Comparison of ENCODE assay signal across 24 cellular contexts in genomic region chr5:17306726-17307091, GRCh38.
DNase-seq lines count a peak whose midpoint lies in the region; ATAC-seq and TF ChIP-seq lines count a peak whose summit lies in the region.
"Had no signal": no experiment of that assay in that cellular context is flagged by ENCODE, and none has a peak within 500 bp of the region (broad histone marks: within the 10 kb centered on the region; RNA-seq: fewer than 3 reads in every experiment).

No MANE protein-coding gene starts in this region.

- 90% methylated on average over 14 of the region's 14 CpGs for WGBS in hepatocyte (ENCODE audit: low lambda C conversion rate, missing lambda C conversion rate)

- H3K27ac Mint-ChIP-seq in activated T-cell treated with anti-CD3 and anti-CD28 coated beads, Interleukin-2, amount 50 U/mL, for 72 hours = no peak overlapping the region
- H3K27ac Mint-ChIP-seq: activated naive CD4-positive, alpha-beta T cell treated with anti-CD3 and anti-CD28 coated beads for 36 hours; immature natural killer cell; nephron; stimulated activated naive CD8-positive, alpha-beta T cell treated with anti-CD3 and anti-CD28 coated beads, Interleukin-15, Interleukin-2, amounts not matched to agents 100 ng/mL and 50 ng/mL, for 24 hours; T-helper 17 cell had no signal

- no peak overlapping the region for H3K4me3 ChIP-seq in ACC112 (ENCODE audit: low read depth, low read length)
- no peak overlapping the region for H3K4me3 ChIP-seq in RWPE2 (ENCODE audit: severe bottlenecking)
- H3K4me3 ChIP-seq in hepatocyte = no peak overlapping the region
- H3K4me3 ChIP-seq in skeletal muscle satellite cell (ENCODE audit: low read length) = no peak overlapping the region
- H3K4me3 ChIP-seq: esophagus muscularis mucosa, mucosa of descending colon had no signal

- no peaks in the 10 kb centered on the region for H3K9me2 ChIP-seq in hepatocyte (replicated peaks; ENCODE audit: insufficient read depth)

- TF ChIP-seq CTCF in RWPE2 (IDR thresholded peaks at IDR 0.05; ENCODE audit: poor library complexity, severe bottlenecking) (no peak), hepatocyte (IDR thresholded peaks at IDR 0.05; ENCODE audit: poor library complexity) (no peak)

- ATAC-seq in RWPE2 (ENCODE audit: low read depth) (no peak), HG02885 (IDR thresholded peaks at IDR 0.05; ENCODE audit: poor library complexity, unreplicated experiment) (no peak)
- no peak for ATAC-seq in activated T-cell treated with anti-CD3 and anti-CD28 coated beads, Interleukin-2, amount 50 U/mL, for 72 hours (replicated peaks in 1 of 2)
- ATAC-seq: activated T-cell treated with anti-CD3 and anti-CD28 coated beads, Interleukin-2, amount 50 U/mL, for 4 hours; T-helper 17 cell had no signal

- no peak overlapping the region for H3K4me3 Mint-ChIP-seq in activated T-cell treated with anti-CD3 and anti-CD28 coated beads, Interleukin-2, amount 50 U/mL, for 72 hours
- H3K4me3 Mint-ChIP-seq: activated naive CD4-positive, alpha-beta T cell treated with anti-CD3 and anti-CD28 coated beads for 36 hours; activated T-cell treated with anti-CD3 and anti-CD28 coated beads, Interleukin-2, amount 50 U/mL, for 4 hours; H9; immature natural killer cell; nephron; stimulated activated naive CD8-positive, alpha-beta T cell treated with anti-CD3 and anti-CD28 coated beads, Interleukin-15, Interleukin-2, amounts not matched to agents 100 ng/mL and 50 ng/mL, for 24 hours; T-helper 17 cell had no signal

- H3K36me3 Mint-ChIP-seq in activated T-cell treated with anti-CD3 and anti-CD28 coated beads, Interleukin-2, amount 50 U/mL, for 72 hours (ENCODE audit: insufficient read depth in 2 of 2) = no peaks in the 10 kb centered on the region
- H3K36me3 Mint-ChIP-seq: immature natural killer cell had no signal

- H3K79me2 ChIP-seq in ACC112 (ENCODE audit: control insufficient read depth, insufficient read depth, low read length, unreplicated experiment) (no peaks in the 10 kb centered on the region), hepatocyte (peaks cover 3% of the 10 kb centered on the region)
- H3K79me2 ChIP-seq: parathyroid adenoma had no signal

- H4K20me1 ChIP-seq in hepatocyte (ENCODE audit: insufficient read depth, poor library complexity, severe bottlenecking) = no peaks in the 10 kb centered on the region

- H2AFZ ChIP-seq in ACC112 (ENCODE audit: low read length, unreplicated experiment) (peak overlapping the region; percentile 55), hepatocyte (no peak overlapping the region)
- H2AFZ ChIP-seq: parathyroid adenoma had no signal

- no peaks in the 10 kb centered on the region for H3K4me1 Mint-ChIP-seq in activated T-cell treated with anti-CD3 and anti-CD28 coated beads, Interleukin-2, amount 50 U/mL, for 72 hours (ENCODE audit: low read depth)
- H3K4me1 Mint-ChIP-seq: immature natural killer cell, T-helper 17 cell had no signal

- H3K9me3 ChIP-seq in RWPE2 (ENCODE audit: severe bottlenecking) (no peaks in the 10 kb centered on the region), hepatocyte (ENCODE audit: low read depth) (no peaks in the 10 kb centered on the region), skeletal muscle satellite cell (replicated peaks; ENCODE audit: low read length) (no peaks in the 10 kb centered on the region)
- H3K9me3 ChIP-seq: esophagus muscularis mucosa, mucosa of descending colon had no signal

- H3K27me3 ChIP-seq in ACC112 (ENCODE audit: insufficient read depth, low read length) (no peaks in the 10 kb centered on the region), RWPE2 (ENCODE audit: insufficient read depth, poor library complexity, severe bottlenecking) (no peaks in the 10 kb centered on the region), hepatocyte (no peaks in the 10 kb centered on the region), skeletal muscle satellite cell (ENCODE audit: control insufficient read depth, insufficient read depth, low read length) (no peaks in the 10 kb centered on the region)

- DNase-seq in RWPE2 (ENCODE audit: low spot score) (no peak), hepatocyte (ENCODE audit: low spot score) (no peak), DMS79 (lab: John Stamatoyannopoulos, UW) (no peak)
- no peak for DNase-seq in activated T-cell treated with anti-CD3 and anti-CD28 coated beads, Interleukin-2, amount 50 U/mL, for 72 hours
- no peak for DNase-seq in stimulated activated CD4-positive, alpha-beta T cell treated with anti-CD3 and anti-CD28 coated beads, Interleukin-4, amount 100 ng/mL, for 1 hour
- DNase-seq: activated CD4-positive, alpha-beta T cell treated with anti-CD3 and anti-CD28 coated beads for 4 hours; activated naive CD4-positive, alpha-beta T cell treated with anti-CD3 and anti-CD28 coated beads for 36 hours; activated T-cell treated with anti-CD3 and anti-CD28 coated beads, Interleukin-2, amount 50 U/mL, for 4 hours; cortex of kidney; foreskin melanocyte; hippocampal formation; immature natural killer cell; MM.1S; stimulated activated CD4-positive, alpha-beta T cell treated with anti-CD3 and anti-CD28 coated beads, Interleukin-12 subunit alpha, Interleukin-12 subunit beta, amount 100 ng/mL, for 4 hours; T-helper 17 cell had no signal

- H3K4me1 ChIP-seq in ACC112 (ENCODE audit: control insufficient read depth, insufficient read depth, low read length, unreplicated experiment) = peaks cover 53% of the 10 kb centered on the region
- H3K4me1 ChIP-seq in RWPE2 (ENCODE audit: insufficient read depth, poor library complexity, severe bottlenecking) = peaks cover 11% of the 10 kb centered on the region
- peaks cover 25% of the 10 kb centered on the region for H3K4me1 ChIP-seq in hepatocyte (ENCODE audit: insufficient read depth)
- H3K4me1 ChIP-seq in skeletal muscle satellite cell (ENCODE audit: control insufficient read depth, insufficient read depth, low read length) = peaks cover 28% of the 10 kb centered on the region
- H3K4me1 ChIP-seq: esophagus muscularis mucosa, parathyroid adenoma had no signal

- H3K27me3 Mint-ChIP-seq in activated T-cell treated with anti-CD3 and anti-CD28 coated beads, Interleukin-2, amount 50 U/mL, for 72 hours (ENCODE audit: low read depth) = no peaks in the 10 kb centered on the region
- H3K27me3 Mint-ChIP-seq: stimulated activated naive CD8-positive, alpha-beta T cell treated with anti-CD3 and anti-CD28 coated beads, Interleukin-15, Interleukin-2, amounts not matched to agents 100 ng/mL and 50 ng/mL, for 24 hours; T-helper 17 cell had no signal

- H3K4me2 ChIP-seq in hepatocyte = peak overlapping the region; percentile 14
- H3K4me2 ChIP-seq in skeletal muscle satellite cell (ENCODE audit: low read length) = peak overlapping the region; percentile 20

- no peak overlapping the region for H3K9ac ChIP-seq in skeletal muscle satellite cell (ENCODE audit: low read depth, low read length)
- H3K9ac ChIP-seq: parathyroid adenoma had no signal

- H3K9me3 Mint-ChIP-seq in activated T-cell treated with anti-CD3 and anti-CD28 coated beads, Interleukin-2, amount 50 U/mL, for 72 hours = peaks cover 2% of the 10 kb centered on the region in 2 donors
- H3K9me3 Mint-ChIP-seq: activated naive CD4-positive, alpha-beta T cell treated with anti-CD3 and anti-CD28 coated beads for 36 hours; H9 had no signal

- H3K36me3 ChIP-seq in ACC112 (ENCODE audit: insufficient read depth, low read length) (no peaks in the 10 kb centered on the region), RWPE2 (ENCODE audit: low read depth) (no peaks in the 10 kb centered on the region), hepatocyte (replicated peaks; ENCODE audit: insufficient read depth, low read depth) (no peaks in the 10 kb centered on the region), skeletal muscle satellite cell (ENCODE audit: insufficient read depth, low read length) (no peaks in the 10 kb centered on the region)
- H3K36me3 ChIP-seq: esophagus muscularis mucosa had no signal

- H3K27ac ChIP-seq in ACC112 (ENCODE audit: low read depth, low read length) = peak overlapping the region; percentile 93
- H3K27ac ChIP-seq in RWPE2 (ENCODE audit: poor library complexity, severe bottlenecking) = peak overlapping the region; percentile 40
- peak overlapping the region; percentile 93 for H3K27ac ChIP-seq in hepatocyte
- H3K27ac ChIP-seq: esophagus muscularis mucosa, parathyroid adenoma had no signal

Comparison
In these comparisons a context has a peak if more than half of its experiments do, and no peak if none do; other contexts are left out.
1. H3K27ac ChIP-seq: peak in every context shown above with its lines; median percentile 93 in ACC112; 93 in hepatocyte; 40 in RWPE2.